Comparison of ENCODE assay signal across 10 cellular contexts in genomic region chr7:86932038-86932512, GRCh38.
DNase-seq lines count a peak whose midpoint lies in the region; ATAC-seq and TF ChIP-seq lines count a peak whose summit lies in the region.
"Had no signal": no experiment of that assay in that cellular context is flagged by ENCODE, and none has a peak within 500 bp of the region (broad histone marks: within the 10 kb centered on the region; RNA-seq: fewer than 3 reads in every experiment).

No MANE protein-coding gene starts in this region.

- TF ChIP-seq CTCF in psoas muscle (IDR thresholded peaks at IDR 0.05), result no peak
- no peak for TF ChIP-seq CTCF in GM20000 (IDR thresholded peaks at IDR 0.05; ENCODE audit: extremely low read depth, missing control alignments)
- TF ChIP-seq CTCF in spleen (IDR thresholded peaks at IDR 0.05 in 8 of 11, conservative IDR thresholded peaks at IDR 0.05 in 3 of 11), result no peak

- intact Hi-C loops in psoas muscle (cut with DNase I), result loop anchor here in 1 of 2 donors (10.0 kb wide), 1 partner anchor 483 kb away; no protein-coding TSS in a partner anchor
- intact Hi-C loops in spleen (cut with DNase I; ENCODE audit: low total_unique reads), result no loop called here

- DNase-seq in GM03348 (ENCODE audit: low spot score), result peak; percentile 70
- DNase-seq in RKO (ENCODE audit: low spot score), result peak; percentile 30
- no peak for DNase-seq in psoas muscle
- DNase-seq in GM20000 (ENCODE audit: low spot score), result no peak
- no peak for DNase-seq in spleen
- DNase-seq: activated CD4-positive, alpha-beta T cell treated with anti-CD3 and anti-CD28 coated beads, Interleukin-2, amount 10 ng/mL, durations not matched to agents 7 days and 5 days; NCI-H526 had no signal

- H3K36me3 ChIP-seq in psoas muscle (ENCODE audit: insufficient read depth in 1 of 2, low read depth in 1 of 2) (peaks cover 0 to 2% of the 10 kb centered on the region in 2 donors), spleen (peaks cover 0 to 2% (median 0%) of the 10 kb centered on the region in 6 donors)

- H3K27ac ChIP-seq in psoas muscle, result peak overlapping the region; percentile 56
- H3K27ac ChIP-seq in spleen, result peak overlapping the region in 2 of 8 donors; percentile 3 to 17

- no peak for TF ChIP-seq POLR2A in spleen (IDR thresholded peaks at IDR 0.05)

- H3K4me3 ChIP-seq in psoas muscle, result no peak overlapping the region
- no peak overlapping the region for H3K4me3 ChIP-seq in spleen

- peak; percentile 68 for ATAC-seq in esophagus mucosa
- ATAC-seq in psoas muscle, result peak; percentile 85 to 93 (median 88)
- ATAC-seq in GM18870 (IDR thresholded peaks at IDR 0.05; ENCODE audit: unreplicated experiment), result no peak
- no peak for ATAC-seq in HG02884 (IDR thresholded peaks at IDR 0.05; ENCODE audit: unreplicated experiment)

- no peaks in the 10 kb centered on the region for H3K27me3 ChIP-seq in psoas muscle (ENCODE audit: insufficient read depth in 3 of 3, low read length in 2 of 3)
- no peaks in the 10 kb centered on the region for H3K27me3 ChIP-seq in spleen (replicated peaks in 1 of 7)

- H3K4me1 ChIP-seq in psoas muscle (peaks cover 10% of the 10 kb centered on the region), spleen (peaks cover 0 to 4% (median 0%) of the 10 kb centered on the region in 6 donors)

- 68 to 73% (median 70%) methylated on average over 3 of the region's 3 CpGs for WGBS in psoas muscle, 3 donors
- 81 to 87% (median 84%) methylated on average over 3 of the region's 3 CpGs for WGBS in spleen, 5 donors

- no peaks in the 10 kb centered on the region for H3K9me3 ChIP-seq in psoas muscle
- H3K9me3 ChIP-seq in spleen, result no peaks in the 10 kb centered on the region

Comparison
In these comparisons a context has a peak if more than half of its experiments do, and no peak if none do; other contexts are left out.
1. DNase-seq: peak in GM03348 (single experiment) and RKO (single experiment); none in psoas muscle (0 of 2), GM20000 (single experiment) and spleen (single experiment).
2. ATAC-seq: peak in esophagus mucosa (single experiment) and psoas muscle (4 of 4); none in GM18870 (single experiment) and HG02884 (single experiment).